ENCODE assay signal across 12 cellular contexts in genomic region chr1:149915429-149916192, GRCh38. TPM values are rescaled to one million over a fixed set of nuclear protein-coding genes. Genes with fewer than 3 reads are reported as not detected.
A peak's percentile ranks its signal among the peaks of the same experiment; 100 is the strongest.
DNase-seq lines count a peak whose midpoint lies in the region; ATAC-seq and TF ChIP-seq lines count a peak whose summit lies in the region.
"Had no signal": no experiment of that assay in that cellular context is flagged by ENCODE, and none has a peak within 500 bp of the region (broad histone marks: within the 10 kb centered on the region; RNA-seq: fewer than 3 reads in every experiment).

No MANE protein-coding gene starts in this region.

- peak overlapping the region; percentile 62 for H3K4me3 Mint-ChIP-seq in natural killer cell treated with Interleukin-12 subunit alpha and Interleukin-12 subunit beta and Interleukin-15 and Interleukin-18, amount 100 ng/mL, for 72 hours

- peaks cover 0 to 32% (median 27%) of the 10 kb centered on the region in 11 experiments; a peak in 16 of 22 replicates for H3K36me3 ChIP-seq in BLaER1 treated with 17β-estradiol and CSF1 and Interleukin-3, amounts not matched to agents 10 nM and 100 nM
- peaks cover 17% of the 10 kb centered on the region for H3K36me3 ChIP-seq in HUES6 (ENCODE audit: control insufficient read depth, insufficient read depth, low read length)
- H3K36me3 ChIP-seq in ascending aorta = peaks cover 6 to 26% of the 10 kb centered on the region in 2 donors
- no peaks in the 10 kb centered on the region for H3K36me3 ChIP-seq in heart left ventricle
- H3K36me3 ChIP-seq: transverse colon had no signal

- H3K4me1 ChIP-seq in BLaER1 treated with 17β-estradiol and CSF1 and Interleukin-3, amounts not matched to agents 10 nM and 100 nM = peaks cover 38 to 51% (median 41%) of the 10 kb centered on the region in 10 experiments
- peaks cover 19% of the 10 kb centered on the region for H3K4me1 ChIP-seq in HUES6 (ENCODE audit: control insufficient read depth, insufficient read depth, low read length)
- peaks cover 0 to 11% of the 10 kb centered on the region in 2 donors for H3K4me1 ChIP-seq in ascending aorta
- H3K4me1 ChIP-seq in heart left ventricle = peaks cover 0 to 18% (median 0%) of the 10 kb centered on the region in 12 donors

- no peak for TF ChIP-seq CTCF in ascending aorta (IDR thresholded peaks at IDR 0.05)
- no peak for TF ChIP-seq CTCF in heart left ventricle (IDR thresholded peaks at IDR 0.05)

- H3K27ac ChIP-seq in BLaER1 treated with 17β-estradiol and CSF1 and Interleukin-3, amounts not matched to agents 10 nM and 100 nM = peak overlapping the region in 9 of 11 experiments; percentile 25 to 76 (median 71); a peak in 18 of 22 replicates
- H3K27ac ChIP-seq in HUES6 (ENCODE audit: low read depth, low read length) = no peak overlapping the region
- peak overlapping the region; percentile 75 to 78 for H3K27ac ChIP-seq in ascending aorta
- no peak overlapping the region for H3K27ac ChIP-seq in heart left ventricle

- no peak overlapping the region for H3K27ac Mint-ChIP-seq in natural killer cell treated with Interleukin-12 subunit alpha and Interleukin-12 subunit beta and Interleukin-15 and Interleukin-18, amount 100 ng/mL, for 72 hours

- H3K36me3 Mint-ChIP-seq in natural killer cell treated with Interleukin-12 subunit alpha and Interleukin-12 subunit beta and Interleukin-15 and Interleukin-18, amount 100 ng/mL, for 72 hours = no peaks in the 10 kb centered on the region

- H4K20me1 ChIP-seq in BLaER1 treated with 17β-estradiol and CSF1 and Interleukin-3, amounts not matched to agents 10 nM and 100 nM = no peaks in the 10 kb centered on the region

- no peaks in the 10 kb centered on the region for H3K9me3 Mint-ChIP-seq in natural killer cell treated with Interleukin-12 subunit alpha and Interleukin-12 subunit beta and Interleukin-15 and Interleukin-18, amount 100 ng/mL, for 72 hours

- DNase-seq in ascending aorta (ENCODE audit: low spot score in 2 of 2) = no peak
- no peak for DNase-seq in natural killer cell treated with Interleukin-12 subunit alpha and Interleukin-12 subunit beta and Interleukin-15 and Interleukin-18, amount 100 ng/mL, for 72 hours (ENCODE audit: low spot score)
- DNase-seq in NCI-H187 treated with DMSO at 0.1 percent for 48 hours (lab: John Stamatoyannopoulos, UW) = no peak
- no peak for DNase-seq in heart left ventricle
- DNase-seq in AG08396 (ENCODE audit: low spot score) = no peak
- DNase-seq: DMS79, NCI-H2029, SHP77 treated with DMSO at 0.1 percent for 48 hours, transverse colon had no signal

- H3K27me3 Mint-ChIP-seq in natural killer cell treated with Interleukin-12 subunit alpha and Interleukin-12 subunit beta and Interleukin-15 and Interleukin-18, amount 100 ng/mL, for 72 hours = peaks cover 9 to 16% of the 10 kb centered on the region in 2 donors

- H3K9me3 ChIP-seq in BLaER1 treated with 17β-estradiol and CSF1 and Interleukin-3, amounts not matched to agents 10 nM and 100 nM (replicated peaks in 1 of 11) = no peaks in the 10 kb centered on the region
- H3K9me3 ChIP-seq in HUES6 (ENCODE audit: control insufficient read depth, insufficient read depth, low read depth, low read length) (no peaks in the 10 kb centered on the region), ascending aorta (no peaks in the 10 kb centered on the region), heart left ventricle (no peaks in the 10 kb centered on the region)
- H3K9me3 ChIP-seq: transverse colon had no signal

- peak overlapping the region in 8 of 10 experiments; percentile 67 to 82 (median 76); a peak in 16 of 20 replicates for H3K4me3 ChIP-seq in BLaER1 treated with 17β-estradiol and CSF1 and Interleukin-3, amounts not matched to agents 10 nM and 100 nM
- H3K4me3 ChIP-seq in HUES6 (ENCODE audit: low read depth, low read length) = peak overlapping the region; percentile 81
- peak overlapping the region in 1 of 2 donors; percentile 87 for H3K4me3 ChIP-seq in ascending aorta
- H3K4me3 ChIP-seq in heart left ventricle = no peak overlapping the region
- H3K4me3 ChIP-seq: transverse colon had no signal

- no peak for ATAC-seq in natural killer cell treated with Interleukin-12 subunit alpha and Interleukin-12 subunit beta and Interleukin-15 and Interleukin-18, amount 100 ng/mL, for 72 hours
- ATAC-seq in GM18867 (IDR thresholded peaks at IDR 0.05; ENCODE audit: unreplicated experiment) = no peak
- ATAC-seq in heart left ventricle = no peak

- intact Hi-C loops in ascending aorta (cut with DNase I) (loop anchor here (2.0 kb wide), 1 partner anchor 17 kb away; the partner anchor contains the start of gene BOLA1), heart left ventricle (cut with DNase I) (no loop called here)

- WGBS in heart left ventricle, 4 donors = 82 to 92% (median 85%) methylated on average over 11 of the region's 11 CpGs

- H3K9ac ChIP-seq in BLaER1 treated with 17β-estradiol and CSF1 and Interleukin-3, amounts not matched to agents 10 nM and 100 nM = peak overlapping the region in 10 of 11 experiments; percentile 46 to 83 (median 80); a peak in 18 of 22 replicates
- H3K9ac ChIP-seq in HUES6 (ENCODE audit: low read length) = peak overlapping the region; percentile 13

- H3K4me1 Mint-ChIP-seq in natural killer cell treated with Interleukin-12 subunit alpha and Interleukin-12 subunit beta and Interleukin-15 and Interleukin-18, amount 100 ng/mL, for 72 hours (ENCODE audit: low read depth in 2 of 2) = peaks cover 6 to 13% of the 10 kb centered on the region in 2 donors

- TF ChIP-seq POLR2A in heart left ventricle (IDR thresholded peaks at IDR 0.05) = no peak

- H3K27me3 ChIP-seq in BLaER1 treated with 17β-estradiol and CSF1 and Interleukin-3, amounts not matched to agents 10 nM and 100 nM = peaks cover 0 to 5% (median 0%) of the 10 kb centered on the region in 11 experiments; a peak in 5 of 22 replicates
- H3K27me3 ChIP-seq in HUES6 (ENCODE audit: control insufficient read depth, insufficient read depth, low read length) (no peaks in the 10 kb centered on the region), ascending aorta (no peaks in the 10 kb centered on the region), heart left ventricle (peaks cover 0 to 12% (median 0%) of the 10 kb centered on the region in 9 donors)

- peak overlapping the region; percentile 92 to 99 (median 97) for H3K4me2 ChIP-seq in BLaER1 treated with 17β-estradiol and CSF1 and Interleukin-3, amounts not matched to agents 10 nM and 100 nM

RNA-seq across cellular contexts. Expression of gene SV2A, which starts 2.0 kb away (rescaled TPM):
- 5.9 TPM for total RNA-seq in ascending aorta
- 1 to 10 TPM; 1.4 to 7.4 TPM for total RNA-seq in natural killer cell treated with Interleukin-12 subunit alpha and Interleukin-12 subunit beta and Interleukin-15 and Interleukin-18, amount 100 ng/mL, for 72 hours
- 1 to 10 TPM in 1 of 9 donors, under 1 TPM in 8; 0.20 to 1.4 (median 0.43) TPM for total RNA-seq in heart left ventricle
- polyA plus RNA-seq in heart left ventricle = under 1 TPM; 0.30 to 0.32 TPM

RNA-seq across cellular contexts. Expression of gene SF3B4, which starts 12.0 kb away (rescaled TPM):
- total RNA-seq in ascending aorta = 87.3 TPM
- 100 to 1,000 TPM in 1 of 2 donors, 10 to 100 TPM in 1; 85.2 to 118 TPM for total RNA-seq in natural killer cell treated with Interleukin-12 subunit alpha and Interleukin-12 subunit beta and Interleukin-15 and Interleukin-18, amount 100 ng/mL, for 72 hours
- 10 to 100 TPM; 10.2 to 32.7 (median 23.7) TPM for total RNA-seq in heart left ventricle
- 10 to 100 TPM; 13.1 to 21.3 TPM for polyA plus RNA-seq in heart left ventricle

RNA-seq across cellular contexts. Expression of gene BOLA1, which starts 16.2 kb away (rescaled TPM):
- 36.7 TPM for total RNA-seq in ascending aorta
- total RNA-seq in natural killer cell treated with Interleukin-12 subunit alpha and Interleukin-12 subunit beta and Interleukin-15 and Interleukin-18, amount 100 ng/mL, for 72 hours = 10 to 100 TPM; 13.9 to 16.2 TPM
- 10 to 100 TPM; 12.5 to 39.4 (median 14.0) TPM for total RNA-seq in heart left ventricle
- polyA plus RNA-seq in heart left ventricle = 10 to 100 TPM; 16.2 to 40.7 TPM

RNA-seq across cellular contexts. Expression of gene MTMR11, which starts 21.1 kb away (rescaled TPM):
- total RNA-seq in ascending aorta = 39.8 TPM
- total RNA-seq in natural killer cell treated with Interleukin-12 subunit alpha and Interleukin-12 subunit beta and Interleukin-15 and Interleukin-18, amount 100 ng/mL, for 72 hours = 1 to 10 TPM; 2.6 to 5.6 TPM
- total RNA-seq in heart left ventricle = 1 to 10 TPM; 1.9 to 4.5 (median 2.6) TPM
- polyA plus RNA-seq in heart left ventricle = 1 to 10 TPM; 1.6 TPM

Comparison
In these comparisons a context has a peak if more than half of its experiments do, and no peak if none do; other contexts are left out.
1. H3K27ac ChIP-seq: peak in BLaER1 treated with 17β-estradiol and CSF1 and Interleukin-3, amounts not matched to agents 10 nM and 100 nM (9 of 11) and ascending aorta (2 of 2); none in HUES6 (single experiment) and heart left ventricle (0 of 12).
2. H3K4me3 ChIP-seq: peak in BLaER1 treated with 17β-estradiol and CSF1 and Interleukin-3, amounts not matched to agents 10 nM and 100 nM (8 of 10) and HUES6 (single experiment); none in heart left ventricle (0 of 12).